ENCODE assay signal across 9 cellular contexts in the genomic region with DNA sequence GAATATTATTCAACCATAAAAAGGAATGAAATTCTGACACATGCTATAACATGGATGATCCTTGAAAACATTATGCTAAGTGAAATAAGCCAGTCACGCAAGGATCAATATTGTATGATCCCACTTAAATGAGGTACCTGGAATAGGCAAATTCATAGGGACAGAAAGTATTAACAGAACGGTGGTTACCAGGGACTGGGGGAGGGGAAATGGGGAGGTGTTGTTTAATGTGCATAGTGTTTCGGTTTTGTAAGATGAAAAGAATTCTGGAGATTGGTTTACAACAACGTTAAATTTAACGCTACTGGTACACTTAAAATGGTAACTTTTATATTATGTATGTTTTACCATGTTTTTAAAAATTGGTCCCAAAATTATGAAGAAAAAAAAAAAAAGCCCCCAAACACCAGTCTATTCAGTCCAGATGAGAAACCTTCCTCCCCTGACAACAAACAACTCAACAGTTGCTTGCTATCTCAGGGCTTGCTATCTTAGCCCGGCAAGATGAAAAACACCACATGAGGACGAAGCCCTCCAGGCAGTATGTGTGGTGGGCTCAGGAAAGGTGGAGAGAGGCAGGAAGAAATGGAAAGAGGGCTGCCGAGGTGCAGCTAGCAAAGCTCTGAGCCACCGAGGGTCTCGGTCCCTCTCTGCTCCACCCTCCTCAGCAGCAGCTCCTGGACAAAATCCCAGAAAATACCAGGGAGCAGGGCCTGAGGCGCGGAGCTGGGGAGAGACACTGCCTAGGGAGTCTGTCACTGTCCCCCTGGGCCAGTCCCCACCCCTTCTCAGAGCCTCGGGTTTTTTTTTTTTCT. TPM values are rescaled to one million over a fixed set of nuclear protein-coding genes. Genes with fewer than 3 reads are reported as not detected.
DNase-seq lines count a peak whose midpoint lies in the region; FAIRE-seq and TF ChIP-seq lines count a peak whose summit lies in the region.
"Had no signal": no experiment of that assay in that cellular context is flagged by ENCODE, and none has a peak within 500 bp of the region (broad histone marks: within the 10 kb centered on the region; RNA-seq: fewer than 3 reads in every experiment).

No MANE protein-coding gene starts in this region.

- TF ChIP-seq CTCF in RWPE1 (conservative IDR thresholded peaks at IDR 0.05; ENCODE audit: low read depth): no peak
- no peak for TF ChIP-seq CTCF in endothelial cell (IDR thresholded peaks at IDR 0.05; ENCODE audit: unreplicated experiment)
- no peak for TF ChIP-seq CTCF in osteocyte (IDR thresholded peaks at IDR 0.05)
- TF ChIP-seq CTCF in D721Med (IDR thresholded peaks at IDR 0.05; ENCODE audit: insufficient read depth, missing control alignments): no peak

- peak overlapping the region; percentile 82 to 95 (median 88) for H3K27ac Mint-ChIP-seq in CD4-positive, alpha-beta memory T cell
- H3K27ac Mint-ChIP-seq in endothelial cell (ENCODE audit: unreplicated experiment): peak overlapping the region; percentile 98
- H3K27ac Mint-ChIP-seq in osteocyte (ENCODE audit: unreplicated experiment): peak overlapping the region; percentile 95

- H3K4me3 ChIP-seq in CD4-positive, alpha-beta memory T cell (ENCODE audit: low read length in 2 of 2): peak overlapping the region; percentile 17 to 20

- H3K27me3 Mint-ChIP-seq in CD4-positive, alpha-beta memory T cell: no peaks in the 10 kb centered on the region
- peaks cover 17% of the 10 kb centered on the region for H3K27me3 Mint-ChIP-seq in endothelial cell (ENCODE audit: unreplicated experiment)
- H3K27me3 Mint-ChIP-seq in osteocyte (ENCODE audit: unreplicated experiment): no peaks in the 10 kb centered on the region

- H3K4me1 Mint-ChIP-seq in CD4-positive, alpha-beta memory T cell: peaks cover 59 to 95% (median 76%) of the 10 kb centered on the region in 4 donors
- H3K4me1 Mint-ChIP-seq in endothelial cell (ENCODE audit: unreplicated experiment) (peaks cover 38% of the 10 kb centered on the region), osteocyte (ENCODE audit: unreplicated experiment) (peaks cover 46% of the 10 kb centered on the region)

- H3K9me3 ChIP-seq in CD4-positive, alpha-beta memory T cell (ENCODE audit: control insufficient read depth in 1 of 2, low read length in 2 of 2): no peaks in the 10 kb centered on the region

- no peaks in the 10 kb centered on the region for H3K27me3 ChIP-seq in CD4-positive, alpha-beta memory T cell (ENCODE audit: insufficient read depth, low read length)

- no peak for FAIRE-seq in D721Med (lab: Jason Lieb, UNC)

- DNase-seq in CD4-positive, alpha-beta memory T cell: no peak
- DNase-seq in RWPE1 (ENCODE audit: low spot score) (no peak), endothelial cell (ENCODE audit: low spot score) (no peak), osteocyte (ENCODE audit: extremely low spot score, unreplicated experiment) (no peak), D721Med (ENCODE audit: insufficient read length, low spot score) (no peak), NCI-H1694 (lab: John Stamatoyannopoulos, UW) (no peak), DMS 273 (lab: John Stamatoyannopoulos, UW; ENCODE audit: unreplicated experiment) (no peak)
- DNase-seq in activated CD4-positive, CD25-positive, alpha-beta regulatory T cell treated with anti-CD3 and anti-CD28 coated beads, Interleukin-2, amount 50 U/mL, for 72 hours: no peak

- CTCF ChIA-PET in CD4-positive, alpha-beta memory T cell (lab: Charles Lee; ENCODE audit: partially characterized antibody): interaction anchor here (0.7 to 23.6 kb wide), 3 partner anchors 12 to 34 kb away, joined by 3 to 1429 read pairs (median 29); no protein-coding TSS in a partner anchor
- CTCF ChIA-PET in RWPE1 (lab: Yijun Ruan, JAX): interaction anchor here (0.6 to 1.5 kb wide), 3 partner anchors 16 to 39 kb away, joined by 3 to 10 read pairs (median 6); no protein-coding TSS in a partner anchor

- POLR2A ChIA-PET in CD4-positive, alpha-beta memory T cell (lab: Charles Lee; ENCODE audit: partially characterized antibody): interaction anchor here (0.5 to 22.4 kb wide), 6 partner anchors 9 to 172 kb away, joined by 3 to 1030 read pairs (median 4); no protein-coding TSS in a partner anchor
- POLR2A ChIA-PET in RWPE1 (lab: Yijun Ruan, JAX; ENCODE audit: low non-redundant PET): no interaction called here

- H3K27ac ChIP-seq in CD4-positive, alpha-beta memory T cell (ENCODE audit: low read depth, low read length): peak overlapping the region; percentile 2
- peak overlapping the region; percentile 48 for H3K27ac ChIP-seq in RWPE1

- H3K36me3 ChIP-seq in CD4-positive, alpha-beta memory T cell (ENCODE audit: insufficient read depth, low read length): peaks cover 43% of the 10 kb centered on the region

- H3K36me3 Mint-ChIP-seq in CD4-positive, alpha-beta memory T cell: peaks cover 36 to 55% of the 10 kb centered on the region in 2 donors
- H3K36me3 Mint-ChIP-seq in endothelial cell (ENCODE audit: low read depth, unreplicated experiment): peaks cover 24% of the 10 kb centered on the region
- H3K36me3 Mint-ChIP-seq in osteocyte (ENCODE audit: unreplicated experiment): peaks cover 14% of the 10 kb centered on the region

- H3K4me3 Mint-ChIP-seq in CD4-positive, alpha-beta memory T cell: peak overlapping the region; percentile 82 to 93 (median 86)
- H3K4me3 Mint-ChIP-seq in endothelial cell (ENCODE audit: unreplicated experiment) (peak overlapping the region; percentile 82), osteocyte (ENCODE audit: unreplicated experiment) (peak overlapping the region; percentile 60)

- peaks cover 81% of the 10 kb centered on the region for H3K4me1 ChIP-seq in CD4-positive, alpha-beta memory T cell (ENCODE audit: insufficient read depth, low read length)

- no peaks in the 10 kb centered on the region for H3K9me3 Mint-ChIP-seq in CD4-positive, alpha-beta memory T cell
- H3K9me3 Mint-ChIP-seq in endothelial cell (ENCODE audit: unreplicated experiment): no peaks in the 10 kb centered on the region
- no peaks in the 10 kb centered on the region for H3K9me3 Mint-ChIP-seq in osteocyte (ENCODE audit: unreplicated experiment)

- intact Hi-C loops in CD4-positive, alpha-beta memory T cell (cut with micrococcal nuclease): loop anchor here (1.0 kb wide), 2 partner anchors 28 to 38 kb away; no protein-coding TSS in a partner anchor

RNA-seq across cellular contexts. Expression of a gene that starts 8.5 kb away (rescaled TPM):
- 10 to 100 TPM; 32.5 to 32.8 TPM for total RNA-seq in CD4-positive, alpha-beta memory T cell
- polyA plus RNA-seq in CD4-positive, alpha-beta memory T cell: 10 to 100 TPM in 1 of 2 donors, 1 to 10 TPM in 1; 8.5 to 35.7 TPM
- total RNA-seq in endothelial cell (ENCODE audit: unreplicated experiment): 3.6 TPM
- total RNA-seq in osteocyte: 4.3 and 4.5 TPM in 2 replicates

RNA-seq across cellular contexts. Expression of a gene that starts 43.6 kb away (rescaled TPM):
- total RNA-seq in CD4-positive, alpha-beta memory T cell: not detected
- not detected for polyA plus RNA-seq in CD4-positive, alpha-beta memory T cell
- total RNA-seq in endothelial cell (ENCODE audit: unreplicated experiment) (1.5 TPM), osteocyte (not detected in 2 replicates)
- total RNA-seq: renal cortical epithelial cell had no signal
